In the genomic region with DNA sequence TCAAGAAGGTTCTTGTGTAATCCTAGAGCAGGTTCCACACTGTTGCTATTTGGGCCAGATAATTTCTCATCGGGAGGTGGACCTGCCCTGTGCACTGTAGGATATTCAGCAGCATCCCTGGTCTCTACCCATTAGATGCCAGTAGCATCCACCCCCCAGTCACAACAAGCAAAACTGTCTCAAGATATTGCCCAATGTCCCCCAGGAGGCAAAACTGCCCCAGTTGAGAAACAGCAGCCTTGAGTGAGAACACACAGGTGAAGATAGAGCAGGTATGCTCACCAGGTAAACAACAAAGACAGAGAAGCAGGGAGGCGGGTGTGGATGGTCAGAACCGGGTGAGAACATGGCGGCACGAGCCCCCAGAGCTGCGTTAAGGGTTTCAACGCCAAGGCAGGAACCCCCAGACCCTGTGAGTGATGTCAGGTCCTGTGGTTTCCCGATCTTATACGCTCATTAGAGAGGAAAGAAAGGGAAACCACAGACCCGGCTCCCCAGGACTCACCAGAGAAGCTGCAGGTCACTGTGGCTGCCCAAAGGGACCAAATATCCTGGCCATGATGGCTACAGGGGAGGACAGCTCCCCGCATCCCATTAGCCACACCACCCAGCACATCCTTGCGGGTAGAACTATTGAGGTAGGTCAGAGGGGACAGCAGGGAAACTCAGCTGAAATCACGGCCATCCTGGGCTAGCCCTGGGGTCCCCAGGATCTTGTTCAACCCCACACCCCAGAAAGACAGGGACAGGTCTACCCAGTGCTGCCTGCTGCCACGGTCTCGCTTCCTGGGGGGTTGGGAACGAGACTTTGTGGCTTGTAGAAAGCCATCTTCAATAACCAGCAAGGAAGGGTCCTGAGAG, we compare ENCODE assay signal across 8 cellular contexts. TPM values are rescaled to one million over a fixed set of nuclear protein-coding genes. Genes with fewer than 3 reads are reported as not detected.
DNase-seq lines count a peak whose midpoint lies in the region; ATAC-seq, FAIRE-seq and TF ChIP-seq lines count a peak whose summit lies in the region.

No MANE protein-coding gene starts in this region.

- intact Hi-C loops in activated CD8-positive, alpha-beta T cell treated with anti-CD3 and anti-CD28 coated beads for 36 hours (cut with micrococcal nuclease) = no loop called here

- H3K4me2 ChIP-seq in fibroblast of lung (ENCODE audit: extremely low read depth, insufficient read depth, low read length) = peak overlapping the region; percentile 66

- FAIRE-seq in frontal cortex (lab: Jason Lieb, UNC) = no peak

- H3K27me3 Mint-ChIP-seq in activated CD8-positive, alpha-beta T cell treated with anti-CD3 and anti-CD28 coated beads, Interleukin-2, amount 10 ng/mL, durations not matched to agents 7 days and 5 days (ENCODE audit: low read depth) = peaks cover 3% of the 10 kb centered on the region
- peaks cover 4% of the 10 kb centered on the region for H3K27me3 Mint-ChIP-seq in activated CD8-positive, alpha-beta T cell treated with anti-CD3 and anti-CD28 coated beads for 36 hours
- H3K27me3 Mint-ChIP-seq in CD8-positive, alpha-beta memory T cell = peaks cover 2 to 6% of the 10 kb centered on the region in 2 donors

- peaks cover 80% of the 10 kb centered on the region for H3K79me2 ChIP-seq in fibroblast of lung (ENCODE audit: control insufficient read depth, insufficient read depth, low read length)

- no peaks in the 10 kb centered on the region for H3K9me3 ChIP-seq in fibroblast of lung (ENCODE audit: control insufficient read depth, insufficient read depth, low read depth, low read length)
- H3K9me3 ChIP-seq in thymus (ENCODE audit: control insufficient read depth) = no peaks in the 10 kb centered on the region
- H3K9me3 ChIP-seq in CD8-positive, alpha-beta memory T cell (ENCODE audit: low read length) = no peaks in the 10 kb centered on the region

- H4K20me1 ChIP-seq in fibroblast of lung (ENCODE audit: control insufficient read depth, extremely low read depth, insufficient read depth, low read length) = no peaks in the 10 kb centered on the region

- WGBS in thymus = 40% methylated on average over 16 of the region's 16 CpGs

- H3K36me3 Mint-ChIP-seq in activated CD8-positive, alpha-beta T cell treated with anti-CD3 and anti-CD28 coated beads, Interleukin-2, amount 10 ng/mL, durations not matched to agents 7 days and 5 days (ENCODE audit: low read depth) = no peaks in the 10 kb centered on the region
- H3K36me3 Mint-ChIP-seq in activated CD8-positive, alpha-beta T cell treated with anti-CD3 and anti-CD28 coated beads for 36 hours (ENCODE audit: low read depth) = no peaks in the 10 kb centered on the region
- no peaks in the 10 kb centered on the region for H3K36me3 Mint-ChIP-seq in CD8-positive, alpha-beta memory T cell

- H3K4me1 ChIP-seq in fibroblast of lung (ENCODE audit: control insufficient read depth, extremely low read depth, insufficient read depth, low read length) (peaks cover 49% of the 10 kb centered on the region), thymus (ENCODE audit: control insufficient read depth, insufficient read depth, low read length) (peaks cover 2% of the 10 kb centered on the region)
- no peaks in the 10 kb centered on the region for H3K4me1 ChIP-seq in CD8-positive, alpha-beta memory T cell (ENCODE audit: insufficient read depth, low read length)

- H3K36me3 ChIP-seq in fibroblast of lung (ENCODE audit: control insufficient read depth, insufficient read depth, low read length) (peaks cover 7% of the 10 kb centered on the region), thymus (ENCODE audit: control insufficient read depth, insufficient read depth) (no peaks in the 10 kb centered on the region)
- H3K36me3 ChIP-seq in CD8-positive, alpha-beta memory T cell (ENCODE audit: insufficient read depth, low read length) = no peaks in the 10 kb centered on the region

- H3K4me1 Mint-ChIP-seq in activated CD8-positive, alpha-beta T cell treated with anti-CD3 and anti-CD28 coated beads, Interleukin-2, amount 10 ng/mL, durations not matched to agents 7 days and 5 days (ENCODE audit: low read depth) = peaks cover 21% of the 10 kb centered on the region
- H3K4me1 Mint-ChIP-seq in activated CD8-positive, alpha-beta T cell treated with anti-CD3 and anti-CD28 coated beads for 36 hours (ENCODE audit: low read depth) = peaks cover 10% of the 10 kb centered on the region
- H3K4me1 Mint-ChIP-seq in CD8-positive, alpha-beta memory T cell = peaks cover 12 to 15% (median 13%) of the 10 kb centered on the region in 3 donors

- CTCF ChIA-PET in activated CD8-positive, alpha-beta T cell treated with anti-CD3 and anti-CD28 coated beads, Interleukin-2, amount 10 ng/mL, durations not matched to agents 7 days and 5 days (lab: Charles Lee) = interaction anchor here (1.1 to 1.6 kb wide), 2 partner anchors 20 to 79 kb away, joined by 4 to 5 read pairs; no protein-coding TSS in a partner anchor
- CTCF ChIA-PET in activated CD8-positive, alpha-beta T cell treated with anti-CD3 and anti-CD28 coated beads for 36 hours (lab: Charles Lee) = interaction anchor here (1.8 to 1.9 kb wide), 2 partner anchors 34 to 79 kb away, joined by 6 to 7 read pairs; no protein-coding TSS in a partner anchor
- CTCF ChIA-PET in CD8-positive, alpha-beta memory T cell (lab: Charles Lee) = no interaction called here

- H2AFZ ChIP-seq in fibroblast of lung (ENCODE audit: low read length) = no peak overlapping the region

- peak overlapping the region; percentile 47 for H3K27ac Mint-ChIP-seq in activated CD8-positive, alpha-beta T cell treated with anti-CD3 and anti-CD28 coated beads, Interleukin-2, amount 10 ng/mL, durations not matched to agents 7 days and 5 days
- no peak overlapping the region for H3K27ac Mint-ChIP-seq in activated CD8-positive, alpha-beta T cell treated with anti-CD3 and anti-CD28 coated beads for 36 hours
- H3K27ac Mint-ChIP-seq in CD8-positive, alpha-beta memory T cell = no peak overlapping the region

- no peak for TF ChIP-seq CTCF in activated CD8-positive, alpha-beta T cell treated with anti-CD3 and anti-CD28 coated beads for 36 hours (IDR thresholded peaks at IDR 0.05)
- TF ChIP-seq CTCF in fibroblast of lung (conservative IDR thresholded peaks at IDR 0.05 in 1 of 2, IDR thresholded peaks at IDR 0.05 in 1 of 2; ENCODE audit: low read depth in 1 of 2, low read length in 2 of 2) = no peak

- H3K27ac ChIP-seq in fibroblast of lung (ENCODE audit: insufficient read depth, low read length) = peak overlapping the region; percentile 97
- peak overlapping the region; percentile 37 for H3K27ac ChIP-seq in thymus (ENCODE audit: low read depth)
- no peak overlapping the region for H3K27ac ChIP-seq in CD8-positive, alpha-beta memory T cell (ENCODE audit: low read depth, low read length)

- POLR2A ChIA-PET in activated CD8-positive, alpha-beta T cell treated with anti-CD3 and anti-CD28 coated beads, Interleukin-2, amount 10 ng/mL, durations not matched to agents 7 days and 5 days (lab: Charles Lee) = interaction anchor here (1.4 kb wide), 1 partner anchor 20 kb away, joined by 3 read pairs; no protein-coding TSS in a partner anchor
- POLR2A ChIA-PET in activated CD8-positive, alpha-beta T cell treated with anti-CD3 and anti-CD28 coated beads for 36 hours (lab: Charles Lee) = no interaction called here
- POLR2A ChIA-PET in CD8-positive, alpha-beta memory T cell (lab: Charles Lee) = no interaction called here

- no peaks in the 10 kb centered on the region for H3K27me3 ChIP-seq in fibroblast of lung (ENCODE audit: control insufficient read depth, insufficient read depth, low read length)
- H3K27me3 ChIP-seq in thymus (ENCODE audit: control insufficient read depth, insufficient read depth) = no peaks in the 10 kb centered on the region
- H3K27me3 ChIP-seq in CD8-positive, alpha-beta memory T cell (ENCODE audit: insufficient read depth, low read length, poor library complexity, severe bottlenecking) = no peaks in the 10 kb centered on the region

- H3K9me3 Mint-ChIP-seq in activated CD8-positive, alpha-beta T cell treated with anti-CD3 and anti-CD28 coated beads, Interleukin-2, amount 10 ng/mL, durations not matched to agents 7 days and 5 days (ENCODE audit: insufficient read depth) = no peaks in the 10 kb centered on the region
- H3K9me3 Mint-ChIP-seq in activated CD8-positive, alpha-beta T cell treated with anti-CD3 and anti-CD28 coated beads for 36 hours = no peaks in the 10 kb centered on the region
- H3K9me3 Mint-ChIP-seq in CD8-positive, alpha-beta memory T cell = no peaks in the 10 kb centered on the region

- DNase-seq in activated CD8-positive, alpha-beta T cell treated with anti-CD3 and anti-CD28 coated beads, Interleukin-2, amount 10 ng/mL, durations not matched to agents 7 days and 5 days = no peak
- DNase-seq in activated CD8-positive, alpha-beta T cell treated with anti-CD3 and anti-CD28 coated beads for 36 hours = no peak
- DNase-seq in fibroblast of lung (ENCODE audit: low read depth in 2 of 2) = no peak
- DNase-seq in EL = no peak
- no peak for DNase-seq in frontal cortex (ENCODE audit: low spot score in 2 of 2)
- no peak for DNase-seq in CD8-positive, alpha-beta memory T cell

- peak overlapping the region; percentile 10 for H3K4me3 Mint-ChIP-seq in activated CD8-positive, alpha-beta T cell treated with anti-CD3 and anti-CD28 coated beads, Interleukin-2, amount 10 ng/mL, durations not matched to agents 7 days and 5 days
- no peak overlapping the region for H3K4me3 Mint-ChIP-seq in activated CD8-positive, alpha-beta T cell treated with anti-CD3 and anti-CD28 coated beads for 36 hours
- no peak overlapping the region for H3K4me3 Mint-ChIP-seq in CD8-positive, alpha-beta memory T cell

- no peak overlapping the region for H3K4me3 ChIP-seq in fibroblast of lung (replicated peaks in 1 of 4; ENCODE audit: control extremely low read depth in 1 of 4, insufficient read depth in 1 of 4, low read depth in 3 of 4, low read length in 4 of 4)
- H3K4me3 ChIP-seq in thymus (ENCODE audit: low read length) = no peak overlapping the region
- H3K4me3 ChIP-seq in CD8-positive, alpha-beta memory T cell (ENCODE audit: low read length) = no peak overlapping the region

- H3K9ac ChIP-seq in fibroblast of lung (ENCODE audit: insufficient read depth, low read length) = peak overlapping the region; percentile 7

- peak; percentile 31 for ATAC-seq in activated CD8-positive, alpha-beta T cell treated with anti-CD3 and anti-CD28 coated beads, Interleukin-2, amount 10 ng/mL, durations not matched to agents 7 days and 5 days
- ATAC-seq in activated CD8-positive, alpha-beta T cell treated with anti-CD3 and anti-CD28 coated beads for 36 hours = no peak
- peak; percentile 15 for ATAC-seq in HG03575 (IDR thresholded peaks at IDR 0.05; ENCODE audit: extremely low read depth, insufficient number of reproducible peaks, low FRiP score, unreplicated experiment)

RNA-seq across cellular contexts. Expression of gene CDC42EP4, which starts 21.2 kb away (rescaled TPM):
- total RNA-seq in activated CD8-positive, alpha-beta T cell treated with anti-CD3 and anti-CD28 coated beads, Interleukin-2, amount 10 ng/mL, durations not matched to agents 7 days and 5 days = 1 to 10 TPM in 1 of 2 experiments, under 1 TPM in 1; 0.58 to 1.1 TPM
- 1 to 10 TPM in 1 of 2 experiments, under 1 TPM in 1; 0.72 to 1.1 TPM for total RNA-seq in activated CD8-positive, alpha-beta T cell treated with anti-CD3 and anti-CD28 coated beads for 36 hours
- 31.3 and 34.2 TPM in 2 replicates for total RNA-seq in fibroblast of lung
- polyA plus RNA-seq in fibroblast of lung = 16.9 and 20.9 TPM in 2 replicates
- 24.2 and 28.9 TPM in 2 replicates for polyA plus RNA-seq in fibroblast of lung (2012)
- polyA minus RNA-seq in fibroblast of lung (ENCODE audit: low replicate concordance) = 33.7 and 42.3 TPM in 2 replicates
- polyA plus RNA-seq in thymus = 30.9 TPM
- total RNA-seq in frontal cortex = 62.8 TPM
- under 1 TPM; 0.47 to 0.55 TPM for total RNA-seq in CD8-positive, alpha-beta memory T cell
- polyA plus RNA-seq in CD8-positive, alpha-beta memory T cell = 0.29 TPM

RNA-seq across cellular contexts. Expression of gene CPSF4L, which starts 28.9 kb away (rescaled TPM):
- total RNA-seq in activated CD8-positive, alpha-beta T cell treated with anti-CD3 and anti-CD28 coated beads, Interleukin-2, amount 10 ng/mL, durations not matched to agents 7 days and 5 days = not detected
- total RNA-seq in activated CD8-positive, alpha-beta T cell treated with anti-CD3 and anti-CD28 coated beads for 36 hours = not detected
- total RNA-seq in fibroblast of lung (0.26 TPM in 1 of 2 replicates, not detected in the other), frontal cortex (not detected)
- polyA plus RNA-seq in fibroblast of lung (not detected in 2 replicates), thymus (not detected)
- not detected in 2 replicates for polyA plus RNA-seq in fibroblast of lung (2012)
- polyA minus RNA-seq in fibroblast of lung (ENCODE audit: low replicate concordance) = not detected in 2 replicates
- total RNA-seq in CD8-positive, alpha-beta memory T cell = not detected
- not detected for polyA plus RNA-seq in CD8-positive, alpha-beta memory T cell

Comparison
In these comparisons a context has a peak if more than half of its experiments do, and no peak if none do; other contexts are left out.
1. RNA of gene CDC42EP4, which starts 21.2 kb away (total RNA-seq): 62.8 TPM in frontal cortex (single experiment) and 31.3 to 34.2 TPM in fibroblast of lung; 0.72 to 1.1 TPM in activated CD8-positive, alpha-beta T cell treated with anti-CD3 and anti-CD28 coated beads for 36 hours, 0.58 to 1.1 TPM in activated CD8-positive, alpha-beta T cell treated with anti-CD3 and anti-CD28 coated beads, Interleukin-2, amount 10 ng/mL, durations not matched to agents 7 days and 5 days and 0.47 to 0.55 TPM in CD8-positive, alpha-beta memory T cell; every median in the first group is over 10 times any median in the second.